ENCODE assay signal across 1 cellular context in genomic region chr7:23955600-23956149, GRCh38.
TF ChIP-seq lines count a peak whose summit lies in the region.

No MANE protein-coding gene starts in this region.

TF ChIP-seq in SK-N-SH treated with all-trans-retinoic acid at 6 μM for 48 hours, 23 proteins besides CTCF, POLR2A, EP300 and RAD21 (continued from another document):
- TF ChIP-seq PATZ1 (CRISPR knock-in tag; IDR thresholded peaks at IDR 0.05; ENCODE audit: borderline replicate concordance), result no peak
TF ChIP-seq in SK-N-SH treated with all-trans-retinoic acid at 6 μM for 48 hours: peak in this region for 0.
